Comparison of ENCODE assay signal across 26 cellular contexts in the genomic region with DNA sequence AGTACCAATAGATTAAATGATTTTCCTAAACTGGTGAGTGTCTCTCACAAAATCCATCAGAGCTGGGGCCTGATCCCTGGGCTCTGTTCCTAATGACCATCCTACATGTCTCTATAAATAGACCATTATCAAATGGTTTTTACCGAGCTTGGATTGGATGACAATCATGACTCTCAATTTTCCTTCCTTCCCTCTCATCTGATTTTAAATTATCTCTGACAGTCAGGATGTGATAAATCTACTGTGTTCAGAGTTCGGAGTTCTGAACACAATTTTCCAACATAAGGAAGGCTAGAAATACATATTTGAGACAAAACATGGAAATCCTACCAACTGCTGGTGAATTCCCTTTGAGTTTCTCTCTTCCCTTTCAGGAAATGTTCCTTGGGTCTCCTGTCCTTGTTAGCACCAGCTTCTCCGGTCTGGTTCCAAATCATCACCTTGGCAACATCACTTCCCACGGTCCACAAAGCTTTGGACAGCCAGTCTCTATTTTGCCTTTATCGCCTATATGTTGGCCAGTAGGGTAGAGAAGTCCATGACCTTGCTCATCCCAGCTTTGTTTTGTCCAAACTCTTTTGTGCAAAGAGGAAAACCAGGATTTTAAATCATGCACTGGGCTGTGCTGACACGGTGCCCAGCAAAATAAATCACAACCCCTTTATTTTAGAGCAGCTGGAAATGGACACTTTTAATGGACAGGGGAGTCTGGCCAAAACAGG.
"Had no signal": no experiment of that assay in that cellular context is flagged by ENCODE, and none has a peak within 500 bp of the region (broad histone marks: within the 10 kb centered on the region; RNA-seq: fewer than 3 reads in every experiment).

No MANE protein-coding gene starts in this region.

- H3K27ac Mint-ChIP-seq: activated CD4-positive, alpha-beta memory T cell treated with anti-CD3 and anti-CD28 coated beads, Interleukin-2, amount 10 ng/mL, durations not matched to agents 7 days and 5 days; activated naive CD4-positive, alpha-beta T cell treated with anti-CD3 and anti-CD28 coated beads, Interleukin-2, amount 10 ng/mL, durations not matched to agents 7 days and 5 days; activated naive CD8-positive, alpha-beta T cell treated with anti-CD3 and anti-CD28 coated beads, Interleukin-2, amount 10 ng/mL, durations not matched to agents 7 days and 5 days; activated T-cell treated with anti-CD3 and anti-CD28 coated beads, Interleukin-2, amount 50 U/mL, for 24 hours; endodermal cell; stimulated activated naive B cell treated with anti-CD40 and anti-IgM and Interleukin-4, amounts not matched to agents 10 μg/mL and 1 μg/mL and 100 μg/mL, for 72 hours had no signal

- H3K36me3 Mint-ChIP-seq: activated naive CD4-positive, alpha-beta T cell treated with anti-CD3 and anti-CD28 coated beads, Interleukin-2, amount 10 ng/mL, durations not matched to agents 7 days and 5 days; naive thymus-derived CD4-positive, alpha-beta T cell; stimulated activated naive B cell treated with anti-CD40 and anti-IgM and Interleukin-4, amounts not matched to agents 10 μg/mL and 1 μg/mL and 100 μg/mL, for 72 hours had no signal

- H3K36me3 ChIP-seq: ascending aorta, brain microvascular endothelial cell, esophagus muscularis mucosa, heart left ventricle, suprapubic skin, tibial artery, upper lobe of right lung, WERI-Rb-1 had no signal

- H3K4me2 ChIP-seq: smooth muscle cell had no signal

- DNase-seq: activated CD4-positive, alpha-beta memory T cell treated with anti-CD3 and anti-CD28 coated beads, Interleukin-2, amount 10 ng/mL, durations not matched to agents 7 days and 5 days; activated gamma-delta T cell; activated naive CD8-positive, alpha-beta T cell treated with anti-CD3 and anti-CD28 coated beads, Interleukin-2, amount 10 ng/mL, durations not matched to agents 7 days and 5 days; activated T-cell treated with anti-CD3 and anti-CD28 coated beads, Interleukin-2, amount 50 U/mL, for 24 hours; brain microvascular endothelial cell; caudate nucleus; cortex of kidney; heart left ventricle; stimulated activated naive B cell treated with anti-CD40 and anti-IgM and Interleukin-4, amounts not matched to agents 10 μg/mL and 1 μg/mL and 100 μg/mL, for 72 hours; T1000; tibial artery; upper lobe of right lung; WERI-Rb-1 had no signal

- H3K9me3 Mint-ChIP-seq: activated CD4-positive, alpha-beta memory T cell treated with anti-CD3 and anti-CD28 coated beads, Interleukin-2, amount 10 ng/mL, durations not matched to agents 7 days and 5 days; activated naive CD4-positive, alpha-beta T cell treated with anti-CD3 and anti-CD28 coated beads, Interleukin-2, amount 10 ng/mL, durations not matched to agents 7 days and 5 days; activated T-cell treated with anti-CD3 and anti-CD28 coated beads, Interleukin-2, amount 50 U/mL, for 24 hours had no signal

- H3K4me1 Mint-ChIP-seq: stimulated activated naive B cell treated with anti-CD40 and anti-IgM and Interleukin-4, amounts not matched to agents 10 μg/mL and 1 μg/mL and 100 μg/mL, for 72 hours had no signal

- H3K9me3 ChIP-seq: ascending aorta, esophagus muscularis mucosa, heart left ventricle, suprapubic skin, tibial artery, upper lobe of right lung had no signal

- H3K4me3 ChIP-seq: ascending aorta, esophagus muscularis mucosa, heart left ventricle, lung, smooth muscle cell, suprapubic skin, tibial artery, upper lobe of right lung had no signal

- H3K27me3 ChIP-seq: ascending aorta, brain microvascular endothelial cell, esophagus muscularis mucosa, foreskin keratinocyte, heart left ventricle, suprapubic skin, tibial artery, upper lobe of right lung had no signal

- ATAC-seq: activated CD4-positive, CD25-positive, alpha-beta regulatory T cell treated with anti-CD3 and anti-CD28 coated beads, Interleukin-2, amount 50 U/mL, for 24 hours; left lobe of liver; naive thymus-derived CD4-positive, alpha-beta T cell; sciatic nerve; stimulated activated naive B cell treated with anti-CD40 and anti-IgM and Interleukin-4, amounts not matched to agents 10 μg/mL and 1 μg/mL and 100 μg/mL, for 72 hours; upper lobe of right lung had no signal

- H3K27me3 Mint-ChIP-seq: activated naive CD4-positive, alpha-beta T cell treated with anti-CD3 and anti-CD28 coated beads, Interleukin-2, amount 10 ng/mL, durations not matched to agents 7 days and 5 days; activated T-cell treated with anti-CD3 and anti-CD28 coated beads, Interleukin-2, amount 50 U/mL, for 24 hours; T-helper 17 cell had no signal

- H3K27ac ChIP-seq: ascending aorta, brain microvascular endothelial cell, esophagus muscularis mucosa, foreskin keratinocyte, suprapubic skin, tibial artery, upper lobe of right lung, WERI-Rb-1 had no signal

- H3K4me3 Mint-ChIP-seq: activated CD4-positive, alpha-beta memory T cell treated with anti-CD3 and anti-CD28 coated beads, Interleukin-2, amount 10 ng/mL, durations not matched to agents 7 days and 5 days; activated naive CD4-positive, alpha-beta T cell treated with anti-CD3 and anti-CD28 coated beads, Interleukin-2, amount 10 ng/mL, durations not matched to agents 7 days and 5 days; activated naive CD8-positive, alpha-beta T cell treated with anti-CD3 and anti-CD28 coated beads, Interleukin-2, amount 10 ng/mL, durations not matched to agents 7 days and 5 days; activated T-cell treated with anti-CD3 and anti-CD28 coated beads, Interleukin-2, amount 50 U/mL, for 24 hours; endodermal cell; stimulated activated naive B cell treated with anti-CD40 and anti-IgM and Interleukin-4, amounts not matched to agents 10 μg/mL and 1 μg/mL and 100 μg/mL, for 72 hours; T-helper 17 cell had no signal
